In the genomic region with DNA sequence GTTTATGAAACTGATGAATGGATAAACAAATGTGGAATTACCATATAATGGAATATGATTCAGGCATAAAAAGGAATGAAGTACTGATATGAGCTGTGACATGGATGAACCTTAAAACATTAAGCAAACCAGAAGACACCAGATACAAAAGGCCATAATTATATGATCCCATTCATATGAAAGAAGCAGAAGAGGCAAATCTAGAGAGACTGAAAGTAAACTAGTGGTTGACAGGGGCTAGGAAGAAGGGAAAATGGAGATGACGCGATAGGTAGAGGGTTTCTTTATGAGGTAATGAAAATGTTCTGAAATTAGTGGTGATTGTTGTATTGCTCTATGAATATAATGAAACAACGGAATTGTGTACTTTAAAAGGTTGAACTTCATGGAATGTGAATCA, we compare ENCODE assay signal across 35 cellular contexts.
"Had no signal": no experiment of that assay in that cellular context is flagged by ENCODE, and none has a peak within 500 bp of the region (broad histone marks: within the 10 kb centered on the region; RNA-seq: fewer than 3 reads in every experiment).

No MANE protein-coding gene starts in this region.

- H3K27ac Mint-ChIP-seq: activated B cell treated with CpG ODN at 0.5 μM for 24 hours; activated CD8-positive, alpha-beta T cell treated with anti-CD3 and anti-CD28 coated beads for 36 hours; activated naive CD8-positive, alpha-beta T cell; activated T-cell treated with anti-CD3 and anti-CD28 coated beads, Interleukin-2, amount 50 U/mL, for 24 hours; activated T-cell treated with anti-CD3 and anti-CD28 coated beads, Interleukin-2, amount 50 U/mL, for 72 hours; dendritic cell treated with granulocyte-macrophage colony-stimulating factor and Interleukin-4, amounts not matched to agents 40 ng/mL and 50 ng/mL, for 4 days; endodermal cell; T-helper 2 cell treated with Interferon-gamma antibody and Interleukin-4, amounts not matched to agents 5 μg/mL and 100 μg/mL, for 36 hours had no signal

- H3K4me3 ChIP-seq: coronary artery, dorsolateral prefrontal cortex had no signal

- H3K4me3 Mint-ChIP-seq: activated B cell treated with CpG ODN at 0.5 μM for 24 hours; activated CD8-positive, alpha-beta T cell treated with anti-CD3 and anti-CD28 coated beads for 36 hours; activated naive CD8-positive, alpha-beta T cell; activated T-cell treated with anti-CD3 and anti-CD28 coated beads, Interleukin-2, amount 50 U/mL, for 24 hours; activated T-cell treated with anti-CD3 and anti-CD28 coated beads, Interleukin-2, amount 50 U/mL, for 72 hours; central memory CD8-positive, alpha-beta T cell; dendritic cell treated with granulocyte-macrophage colony-stimulating factor and Interleukin-4, amounts not matched to agents 40 ng/mL and 50 ng/mL, for 4 days; endodermal cell; T-helper 17 cell; T-helper 2 cell treated with Interferon-gamma antibody and Interleukin-4, amounts not matched to agents 5 μg/mL and 100 μg/mL, for 36 hours had no signal

- H3K9me3 Mint-ChIP-seq: activated B cell treated with CpG ODN at 0.5 μM for 24 hours; activated CD8-positive, alpha-beta T cell treated with anti-CD3 and anti-CD28 coated beads for 36 hours; activated T-cell treated with anti-CD3 and anti-CD28 coated beads, Interleukin-2, amount 50 U/mL, for 24 hours; activated T-cell treated with anti-CD3 and anti-CD28 coated beads, Interleukin-2, amount 50 U/mL, for 72 hours; central memory CD8-positive, alpha-beta T cell; dendritic cell treated with granulocyte-macrophage colony-stimulating factor and Interleukin-4, amounts not matched to agents 40 ng/mL and 50 ng/mL, for 4 days; endodermal cell; T-helper 2 cell treated with Interferon-gamma antibody and Interleukin-4, amounts not matched to agents 5 μg/mL and 100 μg/mL, for 36 hours had no signal

- H3K27me3 Mint-ChIP-seq: activated B cell treated with CpG ODN at 0.5 μM for 24 hours; activated CD8-positive, alpha-beta T cell treated with anti-CD3 and anti-CD28 coated beads for 36 hours; activated naive CD8-positive, alpha-beta T cell; activated T-cell treated with anti-CD3 and anti-CD28 coated beads, Interleukin-2, amount 50 U/mL, for 24 hours; central memory CD8-positive, alpha-beta T cell; dendritic cell treated with granulocyte-macrophage colony-stimulating factor and Interleukin-4, amounts not matched to agents 40 ng/mL and 50 ng/mL, for 4 days; T-helper 17 cell had no signal

- DNase-seq: activated B cell treated with CpG ODN at 0.5 μM for 24 hours; activated CD4-positive, alpha-beta T cell treated with anti-CD3 and anti-CD28 coated beads for 48 hours; activated CD4-positive, alpha-beta T cell treated with anti-CD3 and anti-CD28 coated beads, Interleukin-2, amount 50 U/mL, for 1 hour; activated CD4-positive, alpha-beta T cell treated with anti-CD3 and anti-CD28 coated beads, Interleukin-2, amount 50 U/mL, for 48 hours; activated CD8-positive, alpha-beta memory T cell treated with anti-CD3 and anti-CD28 coated beads for 24 hours; activated CD8-positive, alpha-beta memory T cell treated with anti-CD3 and anti-CD28 coated beads, Interleukin-2, amount 50 U/mL, for 4 hours; activated CD8-positive, alpha-beta T cell treated with anti-CD3 and anti-CD28 coated beads for 36 hours; activated effector memory CD4-positive, alpha-beta T cell treated with Interleukin-2 at 50 U/mL for 16 hours; activated gamma-delta T cell treated with Interleukin-2 at 50 U/mL for 16 hours; activated naive CD4-positive, alpha-beta T cell treated with anti-CD3 and anti-CD28 coated beads, Interleukin-2, amount 50 U/mL, for 16 hours; activated naive CD4-positive, alpha-beta T cell treated with Interleukin-2 at 50 U/mL for 16 hours; activated T-cell treated with anti-CD3 and anti-CD28 coated beads for 4 hours; activated T-cell treated with anti-CD3 and anti-CD28 coated beads, Interleukin-2, amount 50 U/mL, for 24 hours; activated T-cell treated with anti-CD3 and anti-CD28 coated beads, Interleukin-2, amount 50 U/mL, for 72 hours; amniotic stem cell; anterior cingulate cortex; brain microvascular endothelial cell; dorsolateral prefrontal cortex; effector memory CD4-positive, alpha-beta T cell; endodermal cell; foreskin fibroblast; head of caudate nucleus; T-helper 17 cell; T1000; WERI-Rb-1 had no signal

- H3K27ac ChIP-seq: brain microvascular endothelial cell, coronary artery, dorsolateral prefrontal cortex, WERI-Rb-1 had no signal

- FAIRE-seq: astrocyte, bronchial epithelial cell, frontal cortex had no signal

- ATAC-seq: activated CD4-positive, CD25-positive, alpha-beta regulatory T cell treated with anti-CD3 and anti-CD28 coated beads, Interleukin-2, amount 50 U/mL, for 24 hours; activated CD8-positive, alpha-beta T cell treated with anti-CD3 and anti-CD28 coated beads for 36 hours; esophagus mucosa; T-helper 17 cell had no signal

- H3K27me3 ChIP-seq: brain microvascular endothelial cell, dorsolateral prefrontal cortex had no signal
